In genomic region chr17:67443931-67444597, GRCh38 we compare ENCODE assay signal across 11 cellular contexts.
A peak's percentile ranks its signal among the peaks of the same experiment; 100 is the strongest.
DNase-seq lines count a peak whose midpoint lies in the region; ATAC-seq and TF ChIP-seq lines count a peak whose summit lies in the region.
"Had no signal": no experiment of that assay in that cellular context is flagged by ENCODE, and none has a peak within 500 bp of the region (broad histone marks: within the 10 kb centered on the region; RNA-seq: fewer than 3 reads in every experiment).

No MANE protein-coding gene starts in this region.

- H3K27ac ChIP-seq in vagina: peak overlapping the region; percentile 61

- no peaks in the 10 kb centered on the region for H3K36me3 ChIP-seq in vagina

- 59 to 61% methylated on average over 6 of the region's 6 CpGs for WGBS in lower leg skin, 2 donors

- DNase-seq in Right ventricle myocardium inferior (ENCODE audit: missing footprints) (no peak), cardiac septum (ENCODE audit: low spot score) (no peak), dermis microvascular lymphatic vessel endothelial cell (ENCODE audit: low read depth in 2 of 2) (peak; percentile 30 to 84), lower leg skin (ENCODE audit: low spot score in 2 of 2) (peak; percentile 30 to 81), vagina (ENCODE audit: extremely low spot score in 2 of 2) (no peak)
- DNase-seq: NCI-H1417 treated with DMSO at 0.1 percent for 48 hours, SHP77 had no signal

- TF ChIP-seq POLR2A in lower leg skin (IDR thresholded peaks at IDR 0.05) (no peak), vagina (IDR thresholded peaks at IDR 0.05) (no peak)

- no peaks in the 10 kb centered on the region for H3K9me3 ChIP-seq in vagina

- TF ChIP-seq CTCF in lower leg skin (IDR thresholded peaks at IDR 0.05) (no peak), vagina (IDR thresholded peaks at IDR 0.05) (no peak)

- ATAC-seq in Right ventricle myocardium inferior (peak; percentile 87), GM21786 (IDR thresholded peaks at IDR 0.05; ENCODE audit: unreplicated experiment) (no peak), GM21390 (IDR thresholded peaks at IDR 0.05; ENCODE audit: unreplicated experiment) (no peak), GM21423 (IDR thresholded peaks at IDR 0.05; ENCODE audit: unreplicated experiment) (no peak)

- H3K4me1 ChIP-seq in vagina: peaks cover 28% of the 10 kb centered on the region

- H3K27me3 ChIP-seq in vagina: no peaks in the 10 kb centered on the region

- H3K4me3 ChIP-seq in lower leg skin (ENCODE audit: low read depth, poor library complexity, severe bottlenecking): no peak overlapping the region
- H3K4me3 ChIP-seq in vagina: no peak overlapping the region
- H3K4me3 ChIP-seq: lung had no signal

- intact Hi-C loops in Right ventricle myocardium inferior (cut with DNase I): no loop called here
- intact Hi-C loops in cardiac septum (cut with DNase I): loop anchor here (5.0 kb wide), 1 partner anchor 67 kb away; the partner anchor contains the start of gene PITPNC1
- intact Hi-C loops in lower leg skin (cut with DNase I; ENCODE audit: low total_unique reads): no loop called here
- intact Hi-C loops in vagina (cut with DNase I): no loop called here

Comparison
In these comparisons a context has a peak if more than half of its experiments do, and no peak if none do; other contexts are left out.
1. DNase-seq: peak in dermis microvascular lymphatic vessel endothelial cell (2 of 2) and lower leg skin (2 of 2); none in Right ventricle myocardium inferior (single experiment), cardiac septum (single experiment) and vagina (0 of 2).